12 cellular contexts compared by ENCODE assay signal in the genomic region with DNA sequence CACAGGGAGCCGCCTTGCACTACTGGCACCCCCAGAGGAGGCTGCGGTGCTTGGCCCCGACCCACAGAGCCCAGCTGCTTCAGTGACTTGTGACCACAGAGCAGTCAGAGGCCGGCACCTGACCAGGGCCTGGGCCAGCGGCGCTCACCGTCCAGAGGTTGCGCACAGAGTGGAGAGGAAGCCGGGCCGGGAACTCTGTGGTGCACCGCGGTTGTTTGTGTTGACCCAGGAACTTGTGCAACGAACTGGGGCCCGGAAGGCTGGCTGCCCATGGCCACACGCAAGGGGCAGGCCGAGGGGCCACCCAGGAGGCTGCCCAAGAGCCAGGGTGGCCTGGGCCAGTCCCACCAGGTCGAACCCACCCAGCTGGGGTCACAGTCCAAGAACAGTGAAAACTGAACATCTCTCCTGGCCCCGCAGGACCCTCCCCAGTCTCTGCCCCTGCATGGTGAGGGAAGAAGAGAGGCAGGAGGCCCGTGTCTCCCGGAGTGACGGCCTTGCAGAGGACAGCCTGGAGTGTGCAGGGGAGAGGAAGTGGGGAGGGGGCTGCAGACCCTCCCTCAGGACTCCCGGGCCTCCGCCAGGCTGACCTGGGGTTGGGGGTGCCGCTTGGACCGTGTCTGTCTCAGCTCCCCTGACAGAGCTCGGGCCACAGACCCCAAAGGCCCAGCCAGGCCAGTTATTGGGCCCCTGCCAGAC. TPM values are rescaled to one million over a fixed set of nuclear protein-coding genes. Genes with fewer than 3 reads are reported as not detected.
DNase-seq lines count a peak whose midpoint lies in the region; ATAC-seq and TF ChIP-seq lines count a peak whose summit lies in the region.
"Had no signal": no experiment of that assay in that cellular context is flagged by ENCODE, and none has a peak within 500 bp of the region (broad histone marks: within the 10 kb centered on the region; RNA-seq: fewer than 3 reads in every experiment).

No MANE protein-coding gene starts in this region.

- no peak overlapping the region for H3K4me3 ChIP-seq in heart left ventricle
- H3K4me3 ChIP-seq: GM12878, suprapubic skin had no signal

- POLR2A ChIA-PET in RWPE1 (lab: Yijun Ruan, JAX; ENCODE audit: low non-redundant PET) = no interaction called here
- POLR2A ChIA-PET in activated CD8-positive, alpha-beta T cell treated with anti-CD3 and anti-CD28 coated beads for 36 hours (lab: Charles Lee) = interaction anchor here (0.6 kb wide), 1 partner anchor 81 kb away, joined by 3 read pairs; no protein-coding TSS in a partner anchor
- POLR2A ChIA-PET in activated CD4-positive, alpha-beta T cell treated with anti-CD3 and anti-CD28 coated beads for 36 hours (lab: Charles Lee) = interaction anchor here (0.7 kb wide), 1 partner anchor 881 kb away, joined by 3 read pairs; no protein-coding TSS in a partner anchor

- ATAC-seq in heart left ventricle = peak in 3 of 4 donors; percentile 16 to 54 (median 41)
- ATAC-seq in activated CD8-positive, alpha-beta T cell treated with anti-CD3 and anti-CD28 coated beads for 36 hours = no peak
- no peak for ATAC-seq in GM21737 (IDR thresholded peaks at IDR 0.05; ENCODE audit: unreplicated experiment)
- no peak for ATAC-seq in HG02678 (IDR thresholded peaks at IDR 0.05; ENCODE audit: unreplicated experiment)
- ATAC-seq in activated CD4-positive, alpha-beta T cell treated with anti-CD3 and anti-CD28 coated beads for 36 hours = no peak
- ATAC-seq: GM12878 had no signal

- DNase-seq in CD1c-positive myeloid dendritic cell (ENCODE audit: extremely low spot score) = peak; percentile 89
- DNase-seq in RWPE1 (ENCODE audit: low spot score) = no peak
- peak in 4 of 5 donors; percentile 71 to 89 (median 75) for DNase-seq in heart left ventricle
- peak; percentile 38 for DNase-seq in occipital lobe (lab: John Stamatoyannopoulos, UW)
- DNase-seq in activated CD8-positive, alpha-beta T cell treated with anti-CD3 and anti-CD28 coated beads for 36 hours = no peak
- no peak for DNase-seq in activated CD4-positive, alpha-beta T cell treated with anti-CD3 and anti-CD28 coated beads for 36 hours
- DNase-seq: activated CD4-positive, alpha-beta T cell treated with anti-CD3 and anti-CD28 coated beads, Interleukin-2, amount 10 ng/mL, durations not matched to agents 24 days and 14 days had no signal

- no peaks in the 10 kb centered on the region for H3K27me3 ChIP-seq in heart left ventricle
- H3K27me3 ChIP-seq: suprapubic skin had no signal

- CTCF ChIA-PET in RWPE1 (lab: Yijun Ruan, JAX) = interaction anchor here (0.6 kb wide), 2 partner anchors 52 to 182 kb away, joined by 3 to 4 read pairs; no protein-coding TSS in a partner anchor
- CTCF ChIA-PET in activated CD8-positive, alpha-beta T cell treated with anti-CD3 and anti-CD28 coated beads for 36 hours (lab: Charles Lee) = no interaction called here
- CTCF ChIA-PET in activated CD4-positive, alpha-beta T cell treated with anti-CD3 and anti-CD28 coated beads for 36 hours (lab: Charles Lee) = no interaction called here

- peaks cover 7 to 75% (median 25%) of the 10 kb centered on the region in 12 donors for H3K4me1 ChIP-seq in heart left ventricle

- H3K27ac ChIP-seq in RWPE1 = peak overlapping the region; percentile 100
- peak overlapping the region in 2 of 12 donors; percentile 48 to 67 for H3K27ac ChIP-seq in heart left ventricle
- H3K27ac ChIP-seq: KMS-11, suprapubic skin had no signal

- no peaks in the 10 kb centered on the region for H3K27me3 Mint-ChIP-seq in activated CD8-positive, alpha-beta T cell treated with anti-CD3 and anti-CD28 coated beads for 36 hours
- H3K27me3 Mint-ChIP-seq in activated CD4-positive, alpha-beta T cell treated with anti-CD3 and anti-CD28 coated beads for 36 hours = no peaks in the 10 kb centered on the region
- H3K27me3 Mint-ChIP-seq: activated CD4-positive, alpha-beta T cell treated with anti-CD3 and anti-CD28 coated beads, Interleukin-2, amount 10 ng/mL, durations not matched to agents 24 days and 14 days had no signal

- TF ChIP-seq CTCF in RWPE1 (conservative IDR thresholded peaks at IDR 0.05; ENCODE audit: low read depth) = no peak
- TF ChIP-seq CTCF in heart left ventricle (IDR thresholded peaks at IDR 0.05) = no peak
- TF ChIP-seq CTCF in activated CD8-positive, alpha-beta T cell treated with anti-CD3 and anti-CD28 coated beads for 36 hours (IDR thresholded peaks at IDR 0.05) = no peak

- no peaks in the 10 kb centered on the region for H3K4me1 Mint-ChIP-seq in activated CD8-positive, alpha-beta T cell treated with anti-CD3 and anti-CD28 coated beads for 36 hours (ENCODE audit: low read depth)
- no peaks in the 10 kb centered on the region for H3K4me1 Mint-ChIP-seq in activated CD4-positive, alpha-beta T cell treated with anti-CD3 and anti-CD28 coated beads for 36 hours
- H3K4me1 Mint-ChIP-seq: activated CD4-positive, alpha-beta T cell treated with anti-CD3 and anti-CD28 coated beads, Interleukin-2, amount 10 ng/mL, durations not matched to agents 24 days and 14 days had no signal

- intact Hi-C loops in heart left ventricle (cut with DNase I) = loop anchor here in 2 of 10 donors (5.0 to 10.0 kb wide), 2 partner anchors 43 to 75 kb away; partner anchors contain the start of gene NOTCH1 (in 1 of the 2)
- intact Hi-C loops in activated CD8-positive, alpha-beta T cell treated with anti-CD3 and anti-CD28 coated beads for 36 hours (cut with micrococcal nuclease) = no loop called here
- intact Hi-C loops in activated CD4-positive, alpha-beta T cell treated with anti-CD3 and anti-CD28 coated beads for 36 hours (cut with DNase I, micrococcal nuclease) = no loop called here

- no peak overlapping the region for H3K27ac Mint-ChIP-seq in activated CD8-positive, alpha-beta T cell treated with anti-CD3 and anti-CD28 coated beads for 36 hours
- H3K27ac Mint-ChIP-seq in activated CD4-positive, alpha-beta T cell treated with anti-CD3 and anti-CD28 coated beads for 36 hours = no peak overlapping the region
- H3K27ac Mint-ChIP-seq: activated CD4-positive, alpha-beta T cell treated with anti-CD3 and anti-CD28 coated beads, Interleukin-2, amount 10 ng/mL, durations not matched to agents 24 days and 14 days had no signal

- H3K36me3 Mint-ChIP-seq in activated CD8-positive, alpha-beta T cell treated with anti-CD3 and anti-CD28 coated beads for 36 hours (ENCODE audit: low read depth) = no peaks in the 10 kb centered on the region
- no peaks in the 10 kb centered on the region for H3K36me3 Mint-ChIP-seq in activated CD4-positive, alpha-beta T cell treated with anti-CD3 and anti-CD28 coated beads for 36 hours (ENCODE audit: low read depth)

- TF ChIP-seq POLR2A in heart left ventricle (IDR thresholded peaks at IDR 0.05) = no peak

- H3K4me3 Mint-ChIP-seq in activated CD8-positive, alpha-beta T cell treated with anti-CD3 and anti-CD28 coated beads for 36 hours = no peak overlapping the region
- H3K4me3 Mint-ChIP-seq in activated CD4-positive, alpha-beta T cell treated with anti-CD3 and anti-CD28 coated beads for 36 hours = no peak overlapping the region
- H3K4me3 Mint-ChIP-seq: activated CD4-positive, alpha-beta T cell treated with anti-CD3 and anti-CD28 coated beads, Interleukin-2, amount 10 ng/mL, durations not matched to agents 24 days and 14 days had no signal

- H3K9me3 ChIP-seq in heart left ventricle = no peaks in the 10 kb centered on the region
- H3K9me3 ChIP-seq: suprapubic skin had no signal

- 82 to 84% (median 84%) methylated on average over 9 to 26 of the region's 26 CpGs for WGBS in heart left ventricle, 4 donors

- no peaks in the 10 kb centered on the region for H3K9me3 Mint-ChIP-seq in activated CD8-positive, alpha-beta T cell treated with anti-CD3 and anti-CD28 coated beads for 36 hours
- no peaks in the 10 kb centered on the region for H3K9me3 Mint-ChIP-seq in activated CD4-positive, alpha-beta T cell treated with anti-CD3 and anti-CD28 coated beads for 36 hours (ENCODE audit: low read depth)
- H3K9me3 Mint-ChIP-seq: activated CD4-positive, alpha-beta T cell treated with anti-CD3 and anti-CD28 coated beads, Interleukin-2, amount 10 ng/mL, durations not matched to agents 24 days and 14 days had no signal

- H3K36me3 ChIP-seq in heart left ventricle = no peaks in the 10 kb centered on the region
- H3K36me3 ChIP-seq: suprapubic skin had no signal

RNA-seq across cellular contexts. Expression of gene EGFL7, which starts 42.8 kb away (rescaled TPM):
- total RNA-seq in heart left ventricle (100 to 1,000 TPM in 2 of 9 donors, 10 to 100 TPM in 7; 56.4 to 142 (median 94.0) TPM), occipital lobe (13.7 TPM)
- polyA plus RNA-seq in heart left ventricle = 100 to 1,000 TPM; 103 to 137 TPM
- 1 to 10 TPM; 1.1 to 1.6 TPM for total RNA-seq in activated CD8-positive, alpha-beta T cell treated with anti-CD3 and anti-CD28 coated beads for 36 hours
- 1 to 10 TPM; 1.2 to 1.4 TPM for total RNA-seq in activated CD4-positive, alpha-beta T cell treated with anti-CD3 and anti-CD28 coated beads for 36 hours

Comparison
In these comparisons a context has a peak if more than half of its experiments do, and no peak if none do; other contexts are left out.
1. DNase-seq: peak in CD1c-positive myeloid dendritic cell (single experiment), heart left ventricle (4 of 5) and occipital lobe (single experiment); none in RWPE1 (single experiment), activated CD8-positive, alpha-beta T cell treated with anti-CD3 and anti-CD28 coated beads for 36 hours (single experiment) and activated CD4-positive, alpha-beta T cell treated with anti-CD3 and anti-CD28 coated beads for 36 hours (single experiment).
2. ATAC-seq: peak in heart left ventricle (3 of 4); none in activated CD8-positive, alpha-beta T cell treated with anti-CD3 and anti-CD28 coated beads for 36 hours (single experiment), GM21737 (single experiment), HG02678 (single experiment) and activated CD4-positive, alpha-beta T cell treated with anti-CD3 and anti-CD28 coated beads for 36 hours (single experiment).